ENCODE assay signal across 12 cellular contexts in genomic region chr21:26124421-26124833, GRCh38. TPM values are rescaled to one million over a fixed set of nuclear protein-coding genes. Genes with fewer than 3 reads are reported as not detected.
A peak's percentile ranks its signal among the peaks of the same experiment; 100 is the strongest.
DNase-seq lines count a peak whose midpoint lies in the region; TF ChIP-seq lines count a peak whose summit lies in the region.
"Had no signal": no experiment of that assay in that cellular context is flagged by ENCODE, and none has a peak within 500 bp of the region (broad histone marks: within the 10 kb centered on the region; RNA-seq: fewer than 3 reads in every experiment).

No MANE protein-coding gene starts in this region.

- no peaks in the 10 kb centered on the region for H4K20me1 ChIP-seq in PC-9 (ENCODE audit: insufficient read depth)

- peaks cover 40% of the 10 kb centered on the region for H3K4me1 Mint-ChIP-seq in Caco-2 (ENCODE audit: low read depth, unreplicated experiment)
- H3K4me1 Mint-ChIP-seq in activated naive CD4-positive, alpha-beta T cell treated with anti-CD3 and anti-CD28 coated beads for 36 hours (ENCODE audit: low read depth) = peaks cover 13% of the 10 kb centered on the region

- H3K79me2 ChIP-seq in PC-9 (ENCODE audit: low read depth) = peaks cover 41% of the 10 kb centered on the region

- peaks cover 14% of the 10 kb centered on the region for H3K36me3 Mint-ChIP-seq in Caco-2 (ENCODE audit: insufficient read depth, unreplicated experiment)
- H3K36me3 Mint-ChIP-seq in activated naive CD4-positive, alpha-beta T cell treated with anti-CD3 and anti-CD28 coated beads for 36 hours (ENCODE audit: low read depth) = peaks cover 5% of the 10 kb centered on the region

- peaks cover 52% of the 10 kb centered on the region for H3K4me1 ChIP-seq in Caco-2
- 0 out of 2 replicates have a peak, but pooled peaks cover 5% of the 10 kb centered on the region for H3K4me1 ChIP-seq in PC-9 (replicated peaks; ENCODE audit: insufficient read depth)
- peaks cover 0 to 43% of the 10 kb centered on the region in 2 donors for H3K4me1 ChIP-seq in muscle layer of duodenum (ENCODE audit: control insufficient read depth in 1 of 2, insufficient read depth in 2 of 2, low read length in 2 of 2)

- BruUV-seq in Caco-2 (replicated peaks; lab: Mats Ljungman, UMichigan) (no TSS peak), PC-9 (replicated peaks; lab: Mats Ljungman, UMichigan) (no TSS peak)

- intact Hi-C loops in Caco-2 (cut with micrococcal nuclease; ENCODE audit: unreplicated experiment) = no loop called here
- intact Hi-C loops in PC-9 (cut with micrococcal nuclease; ENCODE audit: unreplicated experiment) = no loop called here
- intact Hi-C loops in activated naive CD4-positive, alpha-beta T cell treated with anti-CD3 and anti-CD28 coated beads for 36 hours (cut with micrococcal nuclease) = no loop called here

- H3K4me2 ChIP-seq in PC-9 = 0 out of 2 replicates have a peak overlapping the region, but pooled peaks have one; percentile 3

- CTCF ChIA-PET in Caco-2 (lab: Charles Lee) (no interaction called here), PC-9 (lab: Charles Lee) (no interaction called here)
- CTCF ChIA-PET in activated naive CD4-positive, alpha-beta T cell treated with anti-CD3 and anti-CD28 coated beads for 36 hours (lab: Charles Lee) = no interaction called here

- no peak overlapping the region for H2AFZ ChIP-seq in PC-9

- H3K4me3 Mint-ChIP-seq in Caco-2 (ENCODE audit: unreplicated experiment) = no peak overlapping the region
- H3K4me3 Mint-ChIP-seq in activated naive CD4-positive, alpha-beta T cell treated with anti-CD3 and anti-CD28 coated beads for 36 hours = no peak overlapping the region
- H3K4me3 Mint-ChIP-seq: activated B cell treated with CpG ODN at 0.5 μM for 24 hours, B cell had no signal

- no peaks in the 10 kb centered on the region for H3K27me3 Mint-ChIP-seq in Caco-2 (ENCODE audit: insufficient read depth, unreplicated experiment)
- H3K27me3 Mint-ChIP-seq in activated naive CD4-positive, alpha-beta T cell treated with anti-CD3 and anti-CD28 coated beads for 36 hours (ENCODE audit: low read depth) = no peaks in the 10 kb centered on the region
- H3K27me3 Mint-ChIP-seq: activated B cell treated with CpG ODN at 0.5 μM for 24 hours, B cell had no signal

- POLR2A ChIA-PET in Caco-2 (lab: Charles Lee) (no interaction called here), PC-9 (lab: Charles Lee; ENCODE audit: unreplicated experiment) (interaction anchor here (0.6 kb wide), 1 partner anchor 44 kb away, joined by 6 read pairs; no protein-coding TSS in a partner anchor)

- DNase-seq in Caco-2 = no peak
- peak; percentile 7 to 66 for DNase-seq in PC-9
- DNase-seq in epithelial cell of prostate (ENCODE audit: low read depth, low spot score) = no peak
- no peak for DNase-seq in MG63
- no peak for DNase-seq in NCI-H1694 treated with DMSO at 0.1 percent for 48 hours (lab: John Stamatoyannopoulos, UW)
- DNase-seq in SHP77 (lab: John Stamatoyannopoulos, UW) = no peak
- DNase-seq in activated naive CD4-positive, alpha-beta T cell treated with anti-CD3 and anti-CD28 coated beads for 36 hours = no peak
- DNase-seq: activated B cell treated with CpG ODN at 0.5 μM for 24 hours, midbrain, NCI-H446 had no signal

- H3K4me3 ChIP-seq in Caco-2 (ENCODE audit: low read depth, low read length) (no peak overlapping the region), PC-9 (no peak overlapping the region), muscle layer of duodenum (ENCODE audit: low read depth in 1 of 2, low read length in 2 of 2) (peak overlapping the region in 1 of 2 donors; percentile 24), MG63 (no peak overlapping the region)

- H3K27me3 ChIP-seq in Caco-2 (replicated peaks; ENCODE audit: control insufficient read depth, insufficient read depth, low read length) (no peaks in the 10 kb centered on the region), PC-9 (ENCODE audit: insufficient read depth, low read depth) (no peaks in the 10 kb centered on the region), muscle layer of duodenum (ENCODE audit: low read depth, low read length) (no peaks in the 10 kb centered on the region), MG63 (no peaks in the 10 kb centered on the region)

- H3K9me3 Mint-ChIP-seq in Caco-2 (ENCODE audit: unreplicated experiment) = no peaks in the 10 kb centered on the region
- H3K9me3 Mint-ChIP-seq in activated naive CD4-positive, alpha-beta T cell treated with anti-CD3 and anti-CD28 coated beads for 36 hours = no peaks in the 10 kb centered on the region
- H3K9me3 Mint-ChIP-seq: activated B cell treated with CpG ODN at 0.5 μM for 24 hours had no signal

- no peaks in the 10 kb centered on the region for H3K9me3 ChIP-seq in Caco-2
- H3K9me3 ChIP-seq in PC-9 (ENCODE audit: insufficient read depth, low read depth) = no peaks in the 10 kb centered on the region
- no peaks in the 10 kb centered on the region for H3K9me3 ChIP-seq in muscle layer of duodenum (ENCODE audit: control insufficient read depth in 1 of 2, low read length in 2 of 2)
- no peaks in the 10 kb centered on the region for H3K9me3 ChIP-seq in MG63

- H3F3A ChIP-seq in PC-9 (ENCODE audit: insufficient read depth, low read depth) = no peaks in the 10 kb centered on the region

- H3K27ac ChIP-seq in PC-9 = 0 out of 2 replicates have a peak overlapping the region, but pooled peaks have one; percentile 14
- peak overlapping the region; percentile 64 for H3K27ac ChIP-seq in epithelial cell of prostate
- H3K27ac ChIP-seq in muscle layer of duodenum (ENCODE audit: low read length) = peak overlapping the region; percentile 10

- H3K27ac Mint-ChIP-seq in Caco-2 (ENCODE audit: unreplicated experiment) = peak overlapping the region; percentile 9
- H3K27ac Mint-ChIP-seq in activated naive CD4-positive, alpha-beta T cell treated with anti-CD3 and anti-CD28 coated beads for 36 hours = no peak overlapping the region
- H3K27ac Mint-ChIP-seq: activated B cell treated with CpG ODN at 0.5 μM for 24 hours, B cell had no signal

- H3K9me2 ChIP-seq in PC-9 (ENCODE audit: insufficient read depth) = no peaks in the 10 kb centered on the region

- TF ChIP-seq CTCF in Caco-2 (IDR thresholded peaks at IDR 0.05; ENCODE audit: insufficient read depth in 1 of 2, low read depth in 1 of 2, low read length in 1 of 2, severe bottlenecking in 1 of 2, unreplicated experiment in 1 of 2) (no peak), PC-9 (conservative IDR thresholded peaks at IDR 0.05) (no peak)

- H3K36me3 ChIP-seq in Caco-2 (ENCODE audit: control insufficient read depth, insufficient read depth, low read length) = no peaks in the 10 kb centered on the region
- H3K36me3 ChIP-seq in PC-9 (ENCODE audit: low read depth) = no peaks in the 10 kb centered on the region
- H3K36me3 ChIP-seq in muscle layer of duodenum (ENCODE audit: control insufficient read depth in 1 of 2, insufficient read depth in 2 of 2, low read length in 2 of 2) = no peaks in the 10 kb centered on the region
- H3K36me3 ChIP-seq in MG63 = peaks cover 18% of the 10 kb centered on the region

RNA-seq across cellular contexts. Expression of gene APP, which starts 46.1 kb away (rescaled TPM):
- total RNA-seq in Caco-2 (2022) = 324 and 331 TPM in 2 replicates
- total RNA-seq in PC-9 (2021) = 224 and 269 TPM in 2 replicates
- total RNA-seq in MG63 (2014; rRNA removed; shearing (Covaris generic); ENCODE audit: low replicate concordance) = 252 and 266 TPM in 2 replicates
- 10 to 100 TPM; 60.6 to 61.1 TPM for total RNA-seq in activated naive CD4-positive, alpha-beta T cell treated with anti-CD3 and anti-CD28 coated beads for 36 hours

Comparison
In these comparisons a context has a peak if more than half of its experiments do, and no peak if none do; other contexts are left out.
1. DNase-seq: peak in PC-9 (2 of 2); none in Caco-2 (0 of 2), epithelial cell of prostate (single experiment), MG63 (single experiment), NCI-H1694 treated with DMSO at 0.1 percent for 48 hours (single experiment), SHP77 (0 of 2) and activated naive CD4-positive, alpha-beta T cell treated with anti-CD3 and anti-CD28 coated beads for 36 hours (single experiment).
2. H3K27ac ChIP-seq: peak in every context shown above with its lines; median percentile 64 in epithelial cell of prostate; 14 in PC-9; 10 in muscle layer of duodenum.